ENCODE assay signal across 24 cellular contexts in the genomic region with DNA sequence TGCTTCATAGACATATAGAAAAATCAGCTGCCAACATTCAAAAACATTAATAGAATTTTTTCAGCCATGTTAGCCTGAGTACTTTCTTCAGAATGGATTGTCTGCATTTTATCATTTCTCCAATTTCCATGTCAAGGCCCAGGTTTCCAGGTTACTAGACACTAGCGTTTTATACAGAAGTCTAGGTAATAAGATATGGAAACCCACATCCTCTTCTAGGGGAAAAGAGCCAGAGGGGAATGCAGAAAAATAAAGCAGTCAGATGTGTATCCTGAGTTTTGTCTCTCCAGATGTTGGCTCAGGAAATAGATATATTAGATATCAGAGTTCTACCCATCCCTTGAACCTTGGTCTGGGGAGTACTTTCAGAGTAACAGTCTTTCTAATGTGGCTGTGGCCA. TPM values are rescaled to one million over a fixed set of nuclear protein-coding genes. Genes with fewer than 3 reads are reported as not detected.
DNase-seq lines count a peak whose midpoint lies in the region; ATAC-seq and TF ChIP-seq lines count a peak whose summit lies in the region.
"Had no signal": no experiment of that assay in that cellular context is flagged by ENCODE, and none has a peak within 500 bp of the region (broad histone marks: within the 10 kb centered on the region; RNA-seq: fewer than 3 reads in every experiment).

No MANE protein-coding gene starts in this region.

- no TSS peak for BruUV-seq in MCF 10A (replicated peaks; lab: Mats Ljungman, UMichigan)

- H3K9me3 ChIP-seq in breast epithelium: peaks cover 0 to 1% of the 10 kb centered on the region in 2 donors
- H3K9me3 ChIP-seq in esophagus squamous epithelium: no peaks in the 10 kb centered on the region
- no peaks in the 10 kb centered on the region for H3K9me3 ChIP-seq in parathyroid adenoma (ENCODE audit: control insufficient read depth, low read length)
- no peaks in the 10 kb centered on the region for H3K9me3 ChIP-seq in uterus
- H3K9me3 ChIP-seq: A549 had no signal

- intact Hi-C loops in breast epithelium (cut with DNase I; ENCODE audit: low total_unique reads) (loop anchor here (1.0 kb wide), 1 partner anchor 15 kb away; no protein-coding TSS in a partner anchor), MCF 10A (cut with micrococcal nuclease) (no loop called here), esophagus squamous epithelium (cut with DNase I) (no loop called here), uterus (cut with DNase I; ENCODE audit: low total_unique reads) (no loop called here)

- TF ChIP-seq POLR2A in breast epithelium (IDR thresholded peaks at IDR 0.05): no peak
- TF ChIP-seq POLR2A in esophagus squamous epithelium (IDR thresholded peaks at IDR 0.05): no peak
- TF ChIP-seq POLR2A in uterus (IDR thresholded peaks at IDR 0.05): no peak

- CTCF ChIA-PET in MCF 10A (lab: Yijun Ruan, JAX): interaction anchor here (0.7 kb wide), 1 partner anchor 168 kb away, joined by 3 read pairs; no protein-coding TSS in a partner anchor

- no peaks in the 10 kb centered on the region for H3K4me1 Mint-ChIP-seq in MCF 10A (ENCODE audit: insufficient read depth, unreplicated experiment)

- H3K27ac Mint-ChIP-seq in MCF 10A (ENCODE audit: low read depth, unreplicated experiment): no peak overlapping the region
- H3K27ac Mint-ChIP-seq: B cell had no signal

- H3K4me3 ChIP-seq in breast epithelium (no peak overlapping the region), esophagus squamous epithelium (no peak overlapping the region), parathyroid adenoma (ENCODE audit: low read depth, low read length) (no peak overlapping the region), uterus (no peak overlapping the region)
- H3K4me3 ChIP-seq: A549, PC-9 had no signal

- H3K27ac ChIP-seq in breast epithelium: peak overlapping the region; percentile 59 to 75
- peak overlapping the region in 3 of 4 donors; percentile 51 to 72 (median 59) for H3K27ac ChIP-seq in esophagus squamous epithelium
- peak overlapping the region; percentile 45 for H3K27ac ChIP-seq in parathyroid adenoma
- peak overlapping the region; percentile 59 to 76 for H3K27ac ChIP-seq in uterus
- H3K27ac ChIP-seq: A549, PC-9 had no signal

- DNase-seq in breast epithelium (ENCODE audit: low spot score in 2 of 2): no peak
- no peak for DNase-seq in MCF 10A (ENCODE audit: unreplicated experiment)
- DNase-seq in esophagus squamous epithelium (lab: John Stamatoyannopoulos, UW): no peak
- DNase-seq in uterus: no peak
- no peak for DNase-seq in GM19240 (ENCODE audit: insufficient read length, low spot score)
- DNase-seq: activated gamma-delta T cell; DMS53; effector memory CD4-positive, alpha-beta T cell; GDM1; IMR-90; NCI-H2081 treated with DMSO at 0.1 percent for 48 hours; NCI-H446 treated with DMSO at 0.1 percent for 48 hours; NK-92 treated with Interleukin-12 subunit alpha and Interleukin-12 subunit beta, amount 100 ng/mL, for 24 hours; PC-9; right cardiac atrium; SHP77 treated with DMSO at 0.1 percent for 48 hours; stimulated activated naive CD4-positive, alpha-beta T cell treated with Interleukin-2 at 50 U/mL for 16 hours had no signal

- no peaks in the 10 kb centered on the region for H3K4me1 ChIP-seq in breast epithelium
- peaks cover 0 to 8% (median 0%) of the 10 kb centered on the region in 3 donors for H3K4me1 ChIP-seq in esophagus squamous epithelium
- no peaks in the 10 kb centered on the region for H3K4me1 ChIP-seq in parathyroid adenoma
- no peaks in the 10 kb centered on the region for H3K4me1 ChIP-seq in uterus
- H3K4me1 ChIP-seq: A549 had no signal

- no peaks in the 10 kb centered on the region for H3K36me3 Mint-ChIP-seq in MCF 10A (ENCODE audit: insufficient read depth, unreplicated experiment)

- H3K4me3 Mint-ChIP-seq in MCF 10A (ENCODE audit: unreplicated experiment): no peak overlapping the region
- H3K4me3 Mint-ChIP-seq: B cell had no signal

- TF ChIP-seq CTCF in breast epithelium (IDR thresholded peaks at IDR 0.05) (no peak), MCF 10A (IDR thresholded peaks at IDR 0.05; ENCODE audit: unreplicated experiment) (no peak), esophagus squamous epithelium (IDR thresholded peaks at IDR 0.05) (no peak), parathyroid adenoma (IDR thresholded peaks at IDR 0.05) (no peak), uterus (IDR thresholded peaks at IDR 0.05) (no peak)

- WGBS in esophagus squamous epithelium, 2 donors: 62 to 68% methylated on average over 1 of the region's 1 CpG

- no peaks in the 10 kb centered on the region for H3K79me2 ChIP-seq in parathyroid adenoma

- H2AFZ ChIP-seq in parathyroid adenoma: no peak overlapping the region
- H2AFZ ChIP-seq: PC-9 had no signal

- H3K9ac ChIP-seq in parathyroid adenoma: no peak overlapping the region

- H3K4me2 ChIP-seq in parathyroid adenoma (ENCODE audit: low read length): no peak overlapping the region
- H3K4me2 ChIP-seq: A549, PC-9 had no signal

- H3K27me3 Mint-ChIP-seq in MCF 10A (ENCODE audit: insufficient read depth, unreplicated experiment): peaks cover 6% of the 10 kb centered on the region
- H3K27me3 Mint-ChIP-seq: activated CD8-positive, alpha-beta T cell treated with anti-CD3 and anti-CD28 coated beads for 36 hours had no signal

- no peaks in the 10 kb centered on the region for H3K36me3 ChIP-seq in breast epithelium
- H3K36me3 ChIP-seq in esophagus squamous epithelium: no peaks in the 10 kb centered on the region
- H3K36me3 ChIP-seq in parathyroid adenoma (ENCODE audit: control insufficient read depth, insufficient read depth, low read length): no peaks in the 10 kb centered on the region
- H3K36me3 ChIP-seq in uterus: no peaks in the 10 kb centered on the region

- POLR2A ChIA-PET in MCF 10A (lab: Yijun Ruan, JAX): interaction anchor here (0.6 kb wide), 1 partner anchor 92 kb away, joined by 4 read pairs; no protein-coding TSS in a partner anchor

- ATAC-seq in GM21367 (IDR thresholded peaks at IDR 0.05; ENCODE audit: unreplicated experiment) (no peak), GM21526 (IDR thresholded peaks at IDR 0.05; ENCODE audit: low FRiP score, unreplicated experiment) (no peak)
- ATAC-seq: A549 had no signal

- peaks cover 2% of the 10 kb centered on the region for H3K9me3 Mint-ChIP-seq in MCF 10A (ENCODE audit: unreplicated experiment)

- H3K27me3 ChIP-seq in breast epithelium: no peaks in the 10 kb centered on the region
- H3K27me3 ChIP-seq in esophagus squamous epithelium: no peaks in the 10 kb centered on the region
- no peaks in the 10 kb centered on the region for H3K27me3 ChIP-seq in parathyroid adenoma (ENCODE audit: control insufficient read depth, insufficient read depth, low read length)
- H3K27me3 ChIP-seq in uterus: no peaks in the 10 kb centered on the region

RNA-seq across cellular contexts. Expression of gene GIMAP4, which starts 20.4 kb away (rescaled TPM):
- total RNA-seq in breast epithelium (10 to 100 TPM; 19.3 to 29.8 (median 29.2) TPM), MCF 10A (2022) (not detected in 2 replicates), esophagus squamous epithelium (10 to 100 TPM in 2 of 4 donors, 1 to 10 TPM in 2; 2.1 to 23.7 (median 12.1) TPM), uterus (100 to 1,000 TPM in 1 of 4 donors, 10 to 100 TPM in 3; 39.0 to 116 (median 75.7) TPM)
- total RNA-seq: IMR-90, osteoblast, PC-9 had no signal

RNA-seq across cellular contexts. Expression of gene GIMAP6, which starts 44.6 kb away (rescaled TPM):
- total RNA-seq in breast epithelium: 10 to 100 TPM; 13.3 to 35.2 (median 28.2) TPM
- total RNA-seq in MCF 10A (2022): not detected in 2 replicates
- total RNA-seq in esophagus squamous epithelium: 10 to 100 TPM in 2 of 4 donors, 1 to 10 TPM in 2; 3.1 to 30.1 (median 12.9) TPM
- 10 to 100 TPM; 37.3 to 71.0 (median 60.9) TPM for total RNA-seq in uterus
- total RNA-seq: IMR-90, PC-9 had no signal
